ENCODE assay signal across 1 cellular context in the genomic region with DNA sequence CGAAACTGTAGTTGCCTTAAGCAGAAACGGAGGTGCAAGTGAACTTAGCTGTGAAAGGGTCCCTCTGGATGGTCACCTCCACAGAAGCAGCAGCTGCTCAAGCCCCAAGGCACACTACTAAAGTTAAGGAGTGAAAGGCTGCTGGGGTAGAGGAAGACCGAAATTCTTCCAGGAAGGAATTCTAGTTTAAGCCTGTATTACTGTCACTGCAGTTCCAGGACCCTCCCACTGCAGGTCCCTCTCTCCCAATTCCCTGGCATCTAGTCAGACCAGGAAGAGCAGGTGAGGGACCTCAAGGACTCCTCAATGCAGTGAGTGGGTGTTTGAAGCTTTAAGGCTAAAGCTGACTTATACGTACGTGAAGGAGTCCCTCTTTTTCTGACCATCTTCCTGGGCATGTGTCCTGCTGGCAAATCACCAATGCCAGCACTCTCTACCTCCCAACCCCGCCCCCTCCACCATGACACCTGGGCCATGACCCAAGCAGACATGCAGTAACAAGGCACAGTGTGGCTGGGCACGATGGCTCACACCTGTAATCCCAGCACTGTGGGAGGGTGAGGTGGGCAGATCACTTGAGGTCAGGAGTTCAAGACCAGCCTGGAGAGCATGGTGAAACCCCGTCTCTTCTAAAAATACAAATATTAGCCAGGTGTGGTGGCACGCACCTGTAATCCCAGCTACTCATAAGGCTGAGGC.
TF ChIP-seq lines count a peak whose summit lies in the region.

No MANE protein-coding gene starts in this region.

TF ChIP-seq in IMR-90, 13 proteins besides CTCF, POLR2A, EP300 and RAD21 (continued from another document):
- TF ChIP-seq RFX5 (IDR thresholded peaks at IDR 0.05; ENCODE audit: low read depth, low read length) = no peak
- TF ChIP-seq, protein P1, sequence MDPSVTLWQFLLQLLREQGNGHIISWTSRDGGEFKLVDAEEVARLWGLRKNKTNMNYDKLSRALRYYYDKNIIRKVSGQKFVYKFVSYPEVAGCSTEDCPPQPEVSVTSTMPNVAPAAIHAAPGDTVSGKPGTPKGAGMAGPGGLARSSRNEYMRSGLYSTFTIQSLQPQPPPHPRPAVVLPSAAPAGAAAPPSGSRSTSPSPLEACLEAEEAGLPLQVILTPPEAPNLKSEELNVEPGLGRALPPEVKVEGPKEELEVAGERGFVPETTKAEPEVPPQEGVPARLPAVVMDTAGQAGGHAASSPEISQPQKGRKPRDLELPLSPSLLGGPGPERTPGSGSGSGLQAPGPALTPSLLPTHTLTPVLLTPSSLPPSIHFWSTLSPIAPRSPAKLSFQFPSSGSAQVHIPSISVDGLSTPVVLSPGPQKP (IDR thresholded peaks at IDR 0.05; ENCODE audit: borderline replicate concordance, low read depth, low read length) = no peak
- TF ChIP-seq RCOR1 (IDR thresholded peaks at IDR 0.05; ENCODE audit: insufficient replicate concordance, low read length) = no peak
- no peak for TF ChIP-seq NFE2L2 (IDR thresholded peaks at IDR 0.05; ENCODE audit: low read depth, low read length)
- no peak for TF ChIP-seq SMC3 (IDR thresholded peaks at IDR 0.05; ENCODE audit: low read depth, low read length)
- no peak for TF ChIP-seq CEBPB (IDR thresholded peaks at IDR 0.05; ENCODE audit: low read depth, low read length)
- no peak for TF ChIP-seq BHLHE40 (IDR thresholded peaks at IDR 0.05; ENCODE audit: low read depth, low read length)
- TF ChIP-seq FOS (IDR thresholded peaks at IDR 0.05; ENCODE audit: low read depth, low read length) = no peak
